Comparison of ENCODE assay signal across 29 cellular contexts in genomic region chr17:34909040-34909439, GRCh38. TPM values are rescaled to one million over a fixed set of nuclear protein-coding genes. Genes with fewer than 3 reads are reported as not detected.
"Had no signal": no experiment of that assay in that cellular context is flagged by ENCODE, and none has a peak within 500 bp of the region (broad histone marks: within the 10 kb centered on the region; RNA-seq: fewer than 3 reads in every experiment).

No MANE protein-coding gene starts in this region.

- H3K9me3 ChIP-seq: adrenal gland, ascending aorta, gastrocnemius medialis, pancreas, prostate gland, sigmoid colon, stomach, tibial artery, upper lobe of right lung had no signal

- H3K36me3 Mint-ChIP-seq: activated naive CD8-positive, alpha-beta T cell treated with anti-CD3 and anti-CD28 coated beads for 36 hours; brain; naive B cell; stimulated activated naive B cell treated with anti-CD40 and anti-IgM and Interleukin-4, amounts not matched to agents 10 μg/mL and 1 μg/mL and 100 μg/mL, for 72 hours; T-cell had no signal

- H3K27ac ChIP-seq: adrenal gland, ascending aorta, coronary artery, dorsolateral prefrontal cortex, gastrocnemius medialis, hepatocyte, pancreas, prostate gland, sigmoid colon, stomach, tibial artery, upper lobe of right lung had no signal

- H3K27ac Mint-ChIP-seq: activated B cell treated with CpG ODN at 0.5 μM for 24 hours; activated CD8-positive, alpha-beta T cell treated with anti-CD3 and anti-CD28 coated beads for 36 hours; activated naive CD4-positive, alpha-beta T cell treated with anti-CD3 and anti-CD28 coated beads for 36 hours; activated naive CD8-positive, alpha-beta T cell treated with anti-CD3 and anti-CD28 coated beads for 36 hours; brain; stimulated activated naive B cell treated with anti-CD40 and anti-IgM and Interleukin-4, amounts not matched to agents 10 μg/mL and 1 μg/mL and 100 μg/mL, for 72 hours; T-cell had no signal

- H3K36me3 ChIP-seq: adrenal gland, ascending aorta, gastrocnemius medialis, pancreas, prostate gland, sigmoid colon, stomach, upper lobe of right lung had no signal

- ATAC-seq: activated CD8-positive, alpha-beta T cell treated with anti-CD3 and anti-CD28 coated beads for 36 hours; gastrocnemius medialis; left ventricle myocardium superior; pancreas; stimulated activated naive B cell treated with anti-CD40 and anti-IgM and Interleukin-4, amounts not matched to agents 10 μg/mL and 1 μg/mL and 100 μg/mL, for 72 hours; T-cell; upper lobe of right lung had no signal

- FAIRE-seq: pancreas, small intestine, TTC549 had no signal

- H3K4me1 Mint-ChIP-seq: activated naive CD8-positive, alpha-beta T cell treated with anti-CD3 and anti-CD28 coated beads for 36 hours; brain; T-cell had no signal

- H3K4me1 ChIP-seq: adrenal gland, ascending aorta, gastrocnemius medialis, pancreas, prostate gland, sigmoid colon, stomach, tibial artery, upper lobe of right lung had no signal

- H3K27me3 Mint-ChIP-seq: activated CD8-positive, alpha-beta T cell treated with anti-CD3 and anti-CD28 coated beads for 36 hours; activated naive CD8-positive, alpha-beta T cell treated with anti-CD3 and anti-CD28 coated beads for 36 hours had no signal

- H3K4me3 Mint-ChIP-seq: activated B cell treated with CpG ODN at 0.5 μM for 24 hours; activated CD8-positive, alpha-beta T cell treated with anti-CD3 and anti-CD28 coated beads for 36 hours; activated naive CD4-positive, alpha-beta T cell treated with anti-CD3 and anti-CD28 coated beads for 36 hours; activated naive CD8-positive, alpha-beta T cell treated with anti-CD3 and anti-CD28 coated beads for 36 hours; brain; naive B cell; stimulated activated naive B cell treated with anti-CD40 and anti-IgM and Interleukin-4, amounts not matched to agents 10 μg/mL and 1 μg/mL and 100 μg/mL, for 72 hours; T-cell had no signal

- H3K27me3 ChIP-seq: adrenal gland, ascending aorta, dorsolateral prefrontal cortex, gastrocnemius medialis, hepatocyte, pancreas, sigmoid colon, stomach, tibial artery had no signal

- DNase-seq: activated B cell treated with CpG ODN at 0.5 μM for 24 hours; activated CD4-positive, alpha-beta T cell treated with anti-CD3 and anti-CD28 coated beads, Interleukin-2, amount 50 U/mL, for 1 hour; activated CD8-positive, alpha-beta T cell treated with anti-CD3 and anti-CD28 coated beads for 36 hours; activated effector memory CD4-positive, alpha-beta T cell treated with Interleukin-2 at 50 U/mL for 16 hours; activated naive CD4-positive, alpha-beta T cell treated with anti-CD3 and anti-CD28 coated beads for 36 hours; activated naive CD8-positive, alpha-beta T cell treated with anti-CD3 and anti-CD28 coated beads for 36 hours; activated T-cell treated with anti-CD3 and anti-CD28 coated beads for 4 hours; adrenal gland; dorsolateral prefrontal cortex; effector memory CD4-positive, alpha-beta T cell; gastrocnemius medialis; islet precursor cell; left ventricle myocardium superior; naive B cell; pancreas; sigmoid colon; small intestine; stimulated activated CD4-positive, alpha-beta T cell treated with anti-CD3 and anti-CD28 coated beads, Interleukin-1b, Interleukin-23, amount 100 ng/mL, for 48 hours; stimulated activated naive B cell treated with anti-CD40 and anti-IgM and Interleukin-4, amounts not matched to agents 10 μg/mL and 1 μg/mL and 100 μg/mL, for 72 hours; stomach; T-cell; tibial artery; upper lobe of right lung had no signal

- H3K4me3 ChIP-seq: adrenal gland, ascending aorta, coronary artery, dorsolateral prefrontal cortex, gastrocnemius medialis, hepatocyte, pancreas, prostate gland, sigmoid colon, stomach, tibial artery, upper lobe of right lung had no signal

- H3K9me3 Mint-ChIP-seq: activated B cell treated with CpG ODN at 0.5 μM for 24 hours; activated CD8-positive, alpha-beta T cell treated with anti-CD3 and anti-CD28 coated beads for 36 hours; activated naive CD4-positive, alpha-beta T cell treated with anti-CD3 and anti-CD28 coated beads for 36 hours; activated naive CD8-positive, alpha-beta T cell treated with anti-CD3 and anti-CD28 coated beads for 36 hours; brain; naive B cell; stimulated activated naive B cell treated with anti-CD40 and anti-IgM and Interleukin-4, amounts not matched to agents 10 μg/mL and 1 μg/mL and 100 μg/mL, for 72 hours; T-cell had no signal

RNA-seq across cellular contexts. Expression of gene CCT6B, which starts 52.2 kb away (rescaled TPM):
- total RNA-seq: ascending aorta had no signal
